In genomic region chr14:91286530-91286937, GRCh38 we compare ENCODE assay signal across 8 cellular contexts. TPM values are rescaled to one million over a fixed set of nuclear protein-coding genes. Genes with fewer than 3 reads are reported as not detected.
DNase-seq lines count a peak whose midpoint lies in the region; ATAC-seq and TF ChIP-seq lines count a peak whose summit lies in the region.

No MANE protein-coding gene starts in this region.

- peak; percentile 70 for DNase-seq in ACHN
- peak; percentile 57 for DNase-seq in NCI-H2171 (lab: John Stamatoyannopoulos, UW)
- DNase-seq in WERI-Rb-1, result peak; percentile 81
- peak; percentile 83 for DNase-seq in MCF 10A (ENCODE audit: unreplicated experiment)
- DNase-seq in inferior parietal cortex (ENCODE audit: extremely low spot score), result peak; percentile 95
- peak; percentile 56 to 72 for DNase-seq in stimulated activated CD4-positive, alpha-beta T cell treated with anti-CD3 and anti-CD28 coated beads, Interleukin-15, amount 100 ng/mL, for 48 hours (ENCODE audit: low read depth in 2 of 2)

- intact Hi-C loops in MCF 10A (cut with micrococcal nuclease), result loop anchor here (1.0 to 2.0 kb wide), 3 partner anchors 109 to 383 kb away; partner anchors contain the start of gene RPS6KA5

- no peak overlapping the region for H3K4me3 Mint-ChIP-seq in MCF 10A (ENCODE audit: unreplicated experiment)

- CTCF ChIA-PET in MCF 10A (lab: Yijun Ruan, JAX), result interaction anchor here (0.5 to 9.2 kb wide), 22 partner anchors 8 to 518 kb away, joined by 3 to 195 read pairs (median 4); no protein-coding TSS in a partner anchor

- peak; percentile 58 for ATAC-seq in GM21381 (IDR thresholded peaks at IDR 0.05; ENCODE audit: unreplicated experiment)
- no peak for ATAC-seq in GM18498 (IDR thresholded peaks at IDR 0.05; ENCODE audit: unreplicated experiment)

- H3K36me3 Mint-ChIP-seq in MCF 10A (ENCODE audit: insufficient read depth, unreplicated experiment), result peaks cover 37% of the 10 kb centered on the region

- H3K36me3 ChIP-seq in WERI-Rb-1, result peaks cover 96% of the 10 kb centered on the region

- in situ Hi-C loops in ACHN (cut with HindIII; ENCODE audit: low pct_ligation_motif_present, low pct_unique_long_range_greater_than_20kb, low sequenced_read_pairs), result loop anchor here (25.0 kb wide), 1 partner anchor 99 kb away; no protein-coding TSS in a partner anchor

- POLR2A ChIA-PET in MCF 10A (lab: Yijun Ruan, JAX), result no interaction called here

- no peaks in the 10 kb centered on the region for H3K9me3 ChIP-seq in WERI-Rb-1 (ENCODE audit: severe bottlenecking)

- H3K4me3 ChIP-seq in WERI-Rb-1 (ENCODE audit: low read depth, low read length), result no peak overlapping the region

- H3K27me3 Mint-ChIP-seq in MCF 10A (ENCODE audit: insufficient read depth, unreplicated experiment), result no peaks in the 10 kb centered on the region

- no peak overlapping the region for H3K27ac ChIP-seq in WERI-Rb-1

- H3K4me1 Mint-ChIP-seq in MCF 10A (ENCODE audit: insufficient read depth, unreplicated experiment), result peaks cover 23% of the 10 kb centered on the region

- TF ChIP-seq CTCF in WERI-Rb-1 (IDR thresholded peaks at IDR 0.05; ENCODE audit: low read depth, low read length), result peak; percentile 69
- TF ChIP-seq CTCF in MCF 10A (IDR thresholded peaks at IDR 0.05; ENCODE audit: unreplicated experiment), result peak; percentile 76

- peaks cover 7% of the 10 kb centered on the region for H3K9me3 Mint-ChIP-seq in MCF 10A (ENCODE audit: unreplicated experiment)

- no peak overlapping the region for H3K27ac Mint-ChIP-seq in MCF 10A (ENCODE audit: low read depth, unreplicated experiment)

- no TSS peak for BruUV-seq in MCF 10A (replicated peaks; lab: Mats Ljungman, UMichigan)

- no peaks in the 10 kb centered on the region for H3K27me3 ChIP-seq in WERI-Rb-1 (ENCODE audit: insufficient read depth, low read depth, severe bottlenecking)

RNA-seq across cellular contexts. Expression of gene GPR68, which starts 42.0 kb away (rescaled TPM):
- total RNA-seq in MCF 10A (2022), result 0.10 and 0.14 TPM in 2 replicates
